In genomic region chr4:154597798-154598774, GRCh38 we compare ENCODE assay signal across 1 cellular context.
TF ChIP-seq lines count a peak whose summit lies in the region.

No MANE protein-coding gene starts in this region.

TF ChIP-seq in HepG2, 621 proteins besides CTCF, POLR2A, EP300 and RAD21 (continued from another document and continues in another):
- TF ChIP-seq, protein P1, sequence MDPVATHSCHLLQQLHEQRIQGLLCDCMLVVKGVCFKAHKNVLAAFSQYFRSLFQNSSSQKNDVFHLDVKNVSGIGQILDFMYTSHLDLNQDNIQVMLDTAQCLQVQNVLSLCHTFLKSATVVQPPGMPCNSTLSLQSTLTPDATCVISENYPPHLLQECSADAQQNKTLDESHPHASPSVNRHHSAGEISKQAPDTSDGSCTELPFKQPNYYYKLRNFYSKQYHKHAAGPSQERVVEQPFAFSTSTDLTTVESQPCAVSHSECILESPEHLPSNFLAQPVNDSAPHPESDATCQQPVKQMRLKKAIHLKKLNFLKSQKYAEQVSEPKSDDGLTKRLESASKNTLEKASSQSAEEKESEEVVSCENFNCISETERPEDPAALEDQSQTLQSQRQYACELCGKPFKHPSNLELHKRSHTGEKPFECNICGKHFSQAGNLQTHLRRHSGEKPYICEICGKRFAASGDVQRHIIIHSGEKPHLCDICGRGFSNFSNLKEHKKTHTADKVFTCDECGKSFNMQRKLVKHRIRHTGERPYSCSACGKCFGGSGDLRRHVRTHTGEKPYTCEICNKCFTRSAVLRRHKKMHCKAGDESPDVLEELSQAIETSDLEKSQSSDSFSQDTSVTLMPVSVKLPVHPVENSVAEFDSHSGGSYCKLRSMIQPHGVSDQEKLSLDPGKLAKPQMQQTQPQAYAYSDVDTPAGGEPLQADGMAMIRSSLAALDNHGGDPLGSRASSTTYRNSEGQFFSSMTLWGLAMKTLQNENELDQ (CRISPR knock-in tag; IDR thresholded peaks at IDR 0.05; ENCODE audit: borderline replicate concordance) = no peak
- TF ChIP-seq CEBPG (CRISPR knock-in tag; IDR thresholded peaks at IDR 0.05) (peak; percentile 89), FOSL2 (CRISPR knock-in tag; IDR thresholded peaks at IDR 0.05) (peak; percentile 35; the same call in 1 of the 2 replicates), ZNF446 (CRISPR knock-in tag; IDR thresholded peaks at IDR 0.05) (no peak), ZSCAN29 (CRISPR knock-in tag; conservative IDR thresholded peaks at IDR 0.05) (peak; percentile 88), ZBTB43 (CRISPR knock-in tag; conservative IDR thresholded peaks at IDR 0.05) (peak; percentile 93), PAX8 (CRISPR knock-in tag; IDR thresholded peaks at IDR 0.05; ENCODE audit: borderline replicate concordance) (0 out of 2 replicates have a peak, but pooled peaks have one; percentile 68), THYN1 (CRISPR knock-in tag; IDR thresholded peaks at IDR 0.05; ENCODE audit: borderline replicate concordance, low read depth) (no peak), HDAC2 (CRISPR knock-in tag; IDR thresholded peaks at IDR 0.05) (peak; percentile 95), SAP130 (CRISPR knock-in tag; IDR thresholded peaks at IDR 0.05; ENCODE audit: low read depth) (peak; percentile 90), FOXK1 (CRISPR knock-in tag; IDR thresholded peaks at IDR 0.05; ENCODE audit: borderline replicate concordance, low read depth) (peak; percentile 97), PHB2 (IDR thresholded peaks at IDR 0.05; ENCODE audit: partially characterized antibody) (no peak), ZBTB21 (CRISPR knock-in tag; IDR thresholded peaks at IDR 0.05) (peak; percentile 82), ZNF788 (CRISPR knock-in tag; IDR thresholded peaks at IDR 0.05; ENCODE audit: borderline replicate concordance) (no peak), SMAD3 (CRISPR knock-in tag; IDR thresholded peaks at IDR 0.05) (peak; percentile 86), ZBTB1 (CRISPR knock-in tag; IDR thresholded peaks at IDR 0.05; ENCODE audit: borderline replicate concordance) (no peak), RAD51 (IDR thresholded peaks at IDR 0.05; ENCODE audit: borderline replicate concordance) (no peak), NONO (IDR thresholded peaks at IDR 0.05) (no peak), NONO (CRISPR knock-in tag; conservative IDR thresholded peaks at IDR 0.05) (0 out of 2 replicates have a peak, but pooled peaks have one; percentile 50), HNF4G (IDR thresholded peaks at IDR 0.05; ENCODE audit: borderline replicate concordance, low read depth, low read length) (peak; percentile 98), HNF4G (CRISPR knock-in tag; IDR thresholded peaks at IDR 0.05; ENCODE audit: borderline replicate concordance, low read depth) (peak; percentile 46; the same call in 1 of the 2 replicates), NFIC (IDR thresholded peaks at IDR 0.05; ENCODE audit: low read length) (peak; percentile 100), GLMP (CRISPR knock-in tag; IDR thresholded peaks at IDR 0.05; ENCODE audit: borderline replicate concordance) (no peak), ATF1 (CRISPR knock-in tag; IDR thresholded peaks at IDR 0.05) (peak; percentile 75; the same call in 1 of the 2 replicates), ZNF558 (CRISPR knock-in tag; IDR thresholded peaks at IDR 0.05; ENCODE audit: borderline replicate concordance) (no peak; the same call in 1 of the 2 replicates), ZNF30 (CRISPR knock-in tag; IDR thresholded peaks at IDR 0.05) (no peak), THAP11 (CRISPR knock-in tag; IDR thresholded peaks at IDR 0.05) (peak; percentile 51; the same call in 1 of the 2 replicates), ZMYM2 (CRISPR knock-in tag; IDR thresholded peaks at IDR 0.05) (no peak), MAX (IDR thresholded peaks at IDR 0.05) (peak; percentile 69), SOX13 (IDR thresholded peaks at IDR 0.05) (peak; percentile 76; the same call in 1 of the 2 replicates), SOX13 (CRISPR knock-in tag; conservative IDR thresholded peaks at IDR 0.05 in 1 of 2, IDR thresholded peaks at IDR 0.05 in 1 of 2) (peak in 1 of 2 experiments; percentile 98; a peak in 2 of 4 replicates), IKZF5 (CRISPR knock-in tag; IDR thresholded peaks at IDR 0.05) (peak; percentile 13; the same call in 1 of the 2 replicates), GATAD1 (CRISPR knock-in tag; IDR thresholded peaks at IDR 0.05) (no peak), ELF3 (CRISPR knock-in tag; IDR thresholded peaks at IDR 0.05) (peak; percentile 78), TCF12 (IDR thresholded peaks at IDR 0.05) (no peak), TCF12 (CRISPR knock-in tag; IDR thresholded peaks at IDR 0.05) (peak; percentile 83), SMYD3 (CRISPR knock-in tag; IDR thresholded peaks at IDR 0.05) (peak; percentile 90), CSRNP1 (CRISPR knock-in tag; IDR thresholded peaks at IDR 0.05) (no peak), ZNF552 (CRISPR knock-in tag; IDR thresholded peaks at IDR 0.05; ENCODE audit: borderline replicate concordance) (no peak), ASH2L (IDR thresholded peaks at IDR 0.05; ENCODE audit: insufficient read length, low read depth, low read length) (no peak), KDM6A (CRISPR knock-in tag; IDR thresholded peaks at IDR 0.05; ENCODE audit: low read depth) (peak; percentile 80), ERF (CRISPR knock-in tag; IDR thresholded peaks at IDR 0.05) (peak; percentile 55; the same call in 1 of the 2 replicates)
- TF ChIP-seq, protein P2, sequence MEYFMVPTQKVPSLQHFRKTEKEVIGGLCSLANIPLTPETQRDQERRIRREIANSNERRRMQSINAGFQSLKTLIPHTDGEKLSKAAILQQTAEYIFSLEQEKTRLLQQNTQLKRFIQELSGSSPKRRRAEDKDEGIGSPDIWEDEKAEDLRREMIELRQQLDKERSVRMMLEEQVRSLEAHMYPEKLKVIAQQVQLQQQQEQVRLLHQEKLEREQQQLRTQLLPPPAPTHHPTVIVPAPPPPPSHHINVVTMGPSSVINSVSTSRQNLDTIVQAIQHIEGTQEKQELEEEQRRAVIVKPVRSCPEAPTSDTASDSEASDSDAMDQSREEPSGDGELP (IDR thresholded peaks at IDR 0.05; ENCODE audit: borderline replicate concordance, low read depth) = peak; percentile 25; the same call in 1 of the 2 replicates
- TF ChIP-seq, protein P3, sequence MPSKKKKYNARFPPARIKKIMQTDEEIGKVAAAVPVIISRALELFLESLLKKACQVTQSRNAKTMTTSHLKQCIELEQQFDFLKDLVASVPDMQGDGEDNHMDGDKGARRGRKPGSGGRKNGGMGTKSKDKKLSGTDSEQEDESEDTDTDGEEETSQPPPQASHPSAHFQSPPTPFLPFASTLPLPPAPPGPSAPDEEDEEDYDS (CRISPR knock-in tag; IDR thresholded peaks at IDR 0.05) = peak; percentile 42; the same call in 1 of the 2 replicates
- TF ChIP-seq, protein P4, sequence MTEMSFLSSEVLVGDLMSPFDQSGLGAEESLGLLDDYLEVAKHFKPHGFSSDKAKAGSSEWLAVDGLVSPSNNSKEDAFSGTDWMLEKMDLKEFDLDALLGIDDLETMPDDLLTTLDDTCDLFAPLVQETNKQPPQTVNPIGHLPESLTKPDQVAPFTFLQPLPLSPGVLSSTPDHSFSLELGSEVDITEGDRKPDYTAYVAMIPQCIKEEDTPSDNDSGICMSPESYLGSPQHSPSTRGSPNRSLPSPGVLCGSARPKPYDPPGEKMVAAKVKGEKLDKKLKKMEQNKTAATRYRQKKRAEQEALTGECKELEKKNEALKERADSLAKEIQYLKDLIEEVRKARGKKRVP (CRISPR knock-in tag; IDR thresholded peaks at IDR 0.05) = peak in 1 of 2 experiments; percentile 79; a peak in 2 of 4 replicates
- TF ChIP-seq, protein P5, sequence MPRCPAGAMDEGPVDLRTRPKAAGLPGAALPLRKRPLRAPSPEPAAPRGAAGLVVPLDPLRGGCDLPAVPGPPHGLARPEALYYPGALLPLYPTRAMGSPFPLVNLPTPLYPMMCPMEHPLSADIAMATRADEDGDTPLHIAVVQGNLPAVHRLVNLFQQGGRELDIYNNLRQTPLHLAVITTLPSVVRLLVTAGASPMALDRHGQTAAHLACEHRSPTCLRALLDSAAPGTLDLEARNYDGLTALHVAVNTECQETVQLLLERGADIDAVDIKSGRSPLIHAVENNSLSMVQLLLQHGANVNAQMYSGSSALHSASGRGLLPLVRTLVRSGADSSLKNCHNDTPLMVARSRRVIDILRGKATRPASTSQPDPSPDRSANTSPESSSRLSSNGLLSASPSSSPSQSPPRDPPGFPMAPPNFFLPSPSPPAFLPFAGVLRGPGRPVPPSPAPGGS (CRISPR knock-in tag; IDR thresholded peaks at IDR 0.05) = no peak
